Comparison of ENCODE assay signal across 18 cellular contexts in genomic region chr20:39825524-39825923, GRCh38.
DNase-seq lines count a peak whose midpoint lies in the region; ATAC-seq and TF ChIP-seq lines count a peak whose summit lies in the region.
"Had no signal": no experiment of that assay in that cellular context is flagged by ENCODE, and none has a peak within 500 bp of the region (broad histone marks: within the 10 kb centered on the region; RNA-seq: fewer than 3 reads in every experiment).

No MANE protein-coding gene starts in this region.

- H3K36me3 ChIP-seq in BLaER1: no peaks in the 10 kb centered on the region
- no peaks in the 10 kb centered on the region for H3K36me3 ChIP-seq in SK-N-SH (replicated peaks in 1 of 2; ENCODE audit: control insufficient read depth in 1 of 2, insufficient read depth in 2 of 2, low read length in 1 of 2)
- H3K36me3 ChIP-seq: Peyer's patch had no signal

- H3K9me3 ChIP-seq in BLaER1 (no peaks in the 10 kb centered on the region), SK-N-SH (no peaks in the 10 kb centered on the region)
- H3K9me3 ChIP-seq: Peyer's patch had no signal

- H3K27me3 ChIP-seq in BLaER1 (no peaks in the 10 kb centered on the region), SK-N-SH (ENCODE audit: insufficient read depth) (no peaks in the 10 kb centered on the region)
- H3K27me3 ChIP-seq: Peyer's patch had no signal

- no peaks in the 10 kb centered on the region for H3K9me3 Mint-ChIP-seq in IgD-negative memory B cell
- H3K9me3 Mint-ChIP-seq: H9 had no signal

- H3K4me1 Mint-ChIP-seq in IgD-negative memory B cell: peaks cover 35 to 50% (median 38%) of the 10 kb centered on the region in 3 donors

- H3K27ac ChIP-seq in BLaER1: no peak overlapping the region
- peak overlapping the region; percentile 1; the same call in 1 of the 2 replicates for H3K27ac ChIP-seq in VCaP
- H3K27ac ChIP-seq in SK-N-SH (ENCODE audit: low read depth in 2 of 2, low read length in 1 of 2): no peak overlapping the region
- H3K27ac ChIP-seq: HL-60, Peyer's patch had no signal

- POLR2A ChIA-PET in SK-N-SH (lab: Yijun Ruan, JAX): no interaction called here

- no peaks in the 10 kb centered on the region for H3K79me2 ChIP-seq in SK-N-SH (ENCODE audit: insufficient read depth)

- WGBS in SK-N-SH (ENCODE audit: low lambda C conversion rate): 56% methylated on average over 3 of the region's 3 CpGs

- no peak overlapping the region for H2AFZ ChIP-seq in SK-N-SH (ENCODE audit: low read depth)

- no peak for TF ChIP-seq CTCF in VCaP (conservative IDR thresholded peaks at IDR 0.05)
- no peak for TF ChIP-seq CTCF in SK-N-SH (IDR thresholded peaks at IDR 0.05)

- CTCF ChIA-PET in SK-N-SH (lab: Yijun Ruan, JAX): interaction anchor here (1.2 kb wide), 1 partner anchor 24 kb away, joined by 3 read pairs; no protein-coding TSS in a partner anchor

- H3K27ac Mint-ChIP-seq in IgD-negative memory B cell: peak overlapping the region in 2 of 3 donors; percentile 13 to 18
- H3K27ac Mint-ChIP-seq: H9 had no signal

- peaks cover 3% of the 10 kb centered on the region for H3K36me3 Mint-ChIP-seq in IgD-negative memory B cell

- H3F3A ChIP-seq in SK-N-SH (replicated peaks; ENCODE audit: insufficient read depth): peaks cover 15% of the 10 kb centered on the region

- no peaks in the 10 kb centered on the region for H3K27me3 Mint-ChIP-seq in IgD-negative memory B cell

- TF ChIP-seq RAD21 in SK-N-SH (IDR thresholded peaks at IDR 0.05; ENCODE audit: low read length): no peak

- H3K9ac ChIP-seq in BLaER1 (no peak overlapping the region), SK-N-SH (no peak overlapping the region)

- H3K9me2 ChIP-seq in SK-N-SH: no peaks in the 10 kb centered on the region

- H3K4me1 ChIP-seq in BLaER1 (peaks cover 14% of the 10 kb centered on the region), SK-N-SH (ENCODE audit: control insufficient read depth in 1 of 2, insufficient read depth in 2 of 2, low read depth in 1 of 2, low read length in 1 of 2) (peaks cover 0 to 13% of the 10 kb centered on the region in 2 experiments; a peak in 1 of 4 replicates)

- no peak for DNase-seq in NCI-H2081 (lab: John Stamatoyannopoulos, UW)
- no peak for DNase-seq in dedifferentiated amniotic fluid mesenchymal stem cell (ENCODE audit: extremely low spot score)
- no peak for DNase-seq in SK-N-SH
- DNase-seq in islet precursor cell: no peak
- DNase-seq: C1 segment of cervical spinal cord, H9, NCI-H1417 treated with DMSO at 0.1 percent for 48 hours, NCI-H2029, NCI-H2171 treated with DMSO at 0.1 percent for 48 hours, NCI-H774, Peyer's patch, SHP77 had no signal

- peak overlapping the region in 1 of 4 donors; percentile 42 for H3K4me3 Mint-ChIP-seq in IgD-negative memory B cell
- H3K4me3 Mint-ChIP-seq: H9 had no signal

- H3K4me2 ChIP-seq in BLaER1 (peak overlapping the region; percentile 41), SK-N-SH (no peak overlapping the region)

- H4K20me1 ChIP-seq in BLaER1 (no peaks in the 10 kb centered on the region), SK-N-SH (ENCODE audit: insufficient read depth) (no peaks in the 10 kb centered on the region)

- ATAC-seq in esophagus mucosa: peak; percentile 96
- ATAC-seq: SK-N-SH treated with all-trans-retinoic acid at 6 μM for 48 hours had no signal

- H3K4me3 ChIP-seq in BLaER1: no peak overlapping the region
- no peak overlapping the region for H3K4me3 ChIP-seq in SK-N-SH (ENCODE audit: low read depth in 2 of 2, low read length in 1 of 2)
- H3K4me3 ChIP-seq: Peyer's patch had no signal

- no peak for TF ChIP-seq EP300 in SK-N-SH (IDR thresholded peaks at IDR 0.05; ENCODE audit: borderline replicate concordance in 1 of 2, low read depth in 1 of 2, low read length in 1 of 2)

TF ChIP-seq in SK-N-SH, 30 proteins besides CTCF, POLR2A, EP300 and RAD21:
- TF ChIP-seq TCF12 (IDR thresholded peaks at IDR 0.05) (no peak), USF2 (IDR thresholded peaks at IDR 0.05; ENCODE audit: borderline replicate concordance, low read depth, low read length) (no peak), EZH2phosphoT487 (IDR thresholded peaks at IDR 0.05; ENCODE audit: borderline replicate concordance, low read depth) (no peak), NFIC (IDR thresholded peaks at IDR 0.05; ENCODE audit: borderline replicate concordance) (no peak), RCOR1 (IDR thresholded peaks at IDR 0.05; ENCODE audit: low read length) (no peak), FOXJ3 (CRISPR knock-in tag; IDR thresholded peaks at IDR 0.05) (no peak), MEF2A (IDR thresholded peaks at IDR 0.05; ENCODE audit: borderline replicate concordance, low read depth) (no peak), TEAD4 (IDR thresholded peaks at IDR 0.05; ENCODE audit: borderline replicate concordance, insufficient read depth) (no peak), RXRA (IDR thresholded peaks at IDR 0.05; ENCODE audit: borderline replicate concordance, low read depth) (no peak)
